17 cellular contexts compared by ENCODE assay signal in the genomic region with DNA sequence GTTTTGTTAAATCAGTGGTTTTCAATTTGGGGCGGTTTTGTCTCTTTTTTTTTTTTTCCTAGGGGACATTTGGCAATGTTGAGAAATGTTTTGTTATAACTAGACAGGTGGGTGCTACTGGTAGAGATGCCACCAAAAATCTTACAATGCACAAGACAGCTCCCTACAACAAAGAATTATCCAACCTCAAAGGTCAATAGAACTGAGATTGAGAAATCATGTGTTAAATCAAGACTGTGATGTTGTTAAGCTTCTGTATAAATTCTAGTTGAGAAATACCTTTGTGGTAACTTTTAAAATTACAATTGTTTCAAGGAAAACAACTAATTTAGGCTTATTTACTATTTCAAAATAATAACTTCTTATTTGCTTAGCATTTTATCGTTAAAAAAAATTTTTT. TPM values are rescaled to one million over a fixed set of nuclear protein-coding genes. Genes with fewer than 3 reads are reported as not detected.
A peak's percentile ranks its signal among the peaks of the same experiment; 100 is the strongest.
DNase-seq lines count a peak whose midpoint lies in the region; ATAC-seq and TF ChIP-seq lines count a peak whose summit lies in the region.
"Had no signal": no experiment of that assay in that cellular context is flagged by ENCODE, and none has a peak within 500 bp of the region (broad histone marks: within the 10 kb centered on the region; RNA-seq: fewer than 3 reads in every experiment).

No MANE protein-coding gene starts in this region.

- TF ChIP-seq CTCF in right lobe of liver (IDR thresholded peaks at IDR 0.05) = no peak
- TF ChIP-seq CTCF in prostate gland (IDR thresholded peaks at IDR 0.05) = no peak
- TF ChIP-seq CTCF in glutamatergic neuron (IDR thresholded peaks at IDR 0.05; ENCODE audit: partially characterized antibody, unreplicated experiment) = no peak

- H3K9me3 Mint-ChIP-seq in glutamatergic neuron (ENCODE audit: unreplicated experiment) = no peaks in the 10 kb centered on the region
- H3K9me3 Mint-ChIP-seq: CD4-positive, CD25-positive, alpha-beta regulatory T cell; CD8-positive, alpha-beta T cell; GM23338; H9 had no signal

- H3K36me3 ChIP-seq in right lobe of liver = no peaks in the 10 kb centered on the region
- H3K36me3 ChIP-seq in prostate gland = no peaks in the 10 kb centered on the region
- H3K36me3 ChIP-seq: BLaER1 had no signal

- no peaks in the 10 kb centered on the region for H3K9me3 ChIP-seq in right lobe of liver
- H3K9me3 ChIP-seq in prostate gland = no peaks in the 10 kb centered on the region
- H3K9me3 ChIP-seq: BLaER1, Caco-2 had no signal

- H3K27me3 Mint-ChIP-seq in glutamatergic neuron (ENCODE audit: unreplicated experiment) = no peaks in the 10 kb centered on the region
- H3K27me3 Mint-ChIP-seq: B cell; CD4-positive, CD25-positive, alpha-beta regulatory T cell had no signal

- ATAC-seq in left lobe of liver (peak; percentile 56), right lobe of liver (peak; percentile 42 to 64 (median 62)), GM21526 (IDR thresholded peaks at IDR 0.05; ENCODE audit: low FRiP score, unreplicated experiment) (no peak), GM21423 (IDR thresholded peaks at IDR 0.05; ENCODE audit: unreplicated experiment) (no peak)
- ATAC-seq: CD8-positive, alpha-beta T cell; GM23338; HCT116 had no signal

- DNase-seq in left lobe of liver (ENCODE audit: low spot score) (no peak), right lobe of liver (no peak), prostate gland (ENCODE audit: low spot score) (no peak), glutamatergic neuron (no peak)
- DNase-seq: Caco-2; CD4-positive, CD25-positive, alpha-beta regulatory T cell; CD8-positive, alpha-beta T cell; DMS153; DND-41; H9 had no signal

- H3K4me3 Mint-ChIP-seq in glutamatergic neuron (ENCODE audit: unreplicated experiment) = no peak overlapping the region
- H3K4me3 Mint-ChIP-seq: B cell; CD4-positive, CD25-positive, alpha-beta regulatory T cell; CD8-positive, alpha-beta T cell; GM23338; H9 had no signal

- H3K4me1 Mint-ChIP-seq in glutamatergic neuron (ENCODE audit: low read depth, unreplicated experiment) = peaks cover 18% of the 10 kb centered on the region
- H3K4me1 Mint-ChIP-seq: B cell had no signal

- TF ChIP-seq POLR2A in right lobe of liver (IDR thresholded peaks at IDR 0.05) (no peak), prostate gland (IDR thresholded peaks at IDR 0.05) (no peak)

- H3K4me1 ChIP-seq in right lobe of liver = peaks cover 0 to 35% (median 2%) of the 10 kb centered on the region in 4 donors
- H3K4me1 ChIP-seq in prostate gland (replicated peaks) = no peaks in the 10 kb centered on the region
- H3K4me1 ChIP-seq: BLaER1 had no signal

- H3K27ac ChIP-seq in right lobe of liver (no peak overlapping the region), prostate gland (peak overlapping the region; percentile 44 to 62)
- H3K27ac ChIP-seq: BLaER1, C4-2B had no signal

- H3K27me3 ChIP-seq in right lobe of liver = no peaks in the 10 kb centered on the region
- H3K27me3 ChIP-seq in prostate gland (replicated peaks; ENCODE audit: insufficient read depth) = no peaks in the 10 kb centered on the region
- H3K27me3 ChIP-seq: BLaER1 had no signal

- intact Hi-C loops in right lobe of liver (cut with DNase I) = no loop called here
- intact Hi-C loops in prostate gland (cut with DNase I) = no loop called here

- H3K4me3 ChIP-seq in right lobe of liver = no peak overlapping the region
- no peak overlapping the region for H3K4me3 ChIP-seq in prostate gland
- H3K4me3 ChIP-seq: BLaER1, GM23338 had no signal

- 54% methylated on average over 2 of the region's 2 CpGs for WGBS in right lobe of liver (ENCODE audit: insufficient coverage, low coverage, low lambda C conversion rate, missing lambda C conversion rate)
- 87% methylated on average over 2 of the region's 2 CpGs for WGBS in prostate gland

- H3K27ac Mint-ChIP-seq in glutamatergic neuron (ENCODE audit: unreplicated experiment) = no peak overlapping the region
- H3K27ac Mint-ChIP-seq: B cell; CD4-positive, CD25-positive, alpha-beta regulatory T cell; CD8-positive, alpha-beta T cell; GM23338; H9 had no signal

- H3K36me3 Mint-ChIP-seq in glutamatergic neuron (ENCODE audit: unreplicated experiment) = no peaks in the 10 kb centered on the region
- H3K36me3 Mint-ChIP-seq: CD4-positive, CD25-positive, alpha-beta regulatory T cell; CD8-positive, alpha-beta T cell had no signal

RNA-seq across cellular contexts. Expression of a gene that starts 9.4 kb away (rescaled TPM):
- total RNA-seq in left lobe of liver (11.3 TPM), right lobe of liver (10 to 100 TPM; 10.6 to 14.8 (median 12.3) TPM), prostate gland (10 to 100 TPM; 19.7 to 24.9 TPM), glutamatergic neuron (ENCODE audit: unreplicated experiment) (19.4 TPM)

Comparison
In these comparisons a context has a peak if more than half of its experiments do, and no peak if none do; other contexts are left out.
1. ATAC-seq: peak in left lobe of liver (single experiment) and right lobe of liver (4 of 4); none in GM21526 (single experiment) and GM21423 (single experiment).
2. H3K27ac ChIP-seq: peak in prostate gland (2 of 2); none in right lobe of liver (0 of 3).